1 cellular context compared by ENCODE assay signal in the genomic region with DNA sequence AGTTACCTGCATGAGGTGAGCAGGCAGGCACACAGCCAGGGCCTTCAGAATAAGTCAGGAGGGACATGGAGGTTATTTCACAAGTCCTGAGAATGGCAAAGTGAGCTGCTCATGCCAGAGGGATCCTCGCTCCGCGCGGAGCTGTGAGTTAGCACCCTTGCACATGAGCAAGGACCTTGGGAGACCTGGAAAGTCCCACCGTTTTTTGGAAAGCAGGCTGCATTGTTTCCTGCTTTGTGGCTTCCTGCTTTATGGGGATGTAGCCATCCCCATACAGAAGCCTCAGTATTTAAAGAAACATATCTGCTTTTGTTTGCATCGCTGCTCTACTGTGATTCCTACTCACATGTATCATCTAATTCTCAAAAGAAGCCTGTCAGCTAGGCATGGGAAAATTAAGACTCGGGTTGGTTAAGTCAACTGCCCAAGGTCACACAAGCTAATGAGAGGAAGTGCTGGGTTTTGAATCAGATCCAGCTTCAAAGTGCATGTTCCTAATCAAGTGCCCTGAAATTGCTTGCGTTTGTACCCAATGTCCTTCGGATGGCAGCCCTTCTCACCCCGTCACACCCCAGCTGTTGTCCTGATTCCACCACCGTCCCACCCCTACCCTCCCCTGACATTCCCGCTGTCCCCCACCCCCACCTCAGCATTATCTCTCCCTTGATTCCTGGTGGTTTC.
TF ChIP-seq lines count a peak whose summit lies in the region.

No MANE protein-coding gene starts in this region.

TF ChIP-seq in GM12878, 131 proteins besides CTCF, POLR2A, EP300 and RAD21 (continued from another document):
- TF ChIP-seq, protein P1, sequence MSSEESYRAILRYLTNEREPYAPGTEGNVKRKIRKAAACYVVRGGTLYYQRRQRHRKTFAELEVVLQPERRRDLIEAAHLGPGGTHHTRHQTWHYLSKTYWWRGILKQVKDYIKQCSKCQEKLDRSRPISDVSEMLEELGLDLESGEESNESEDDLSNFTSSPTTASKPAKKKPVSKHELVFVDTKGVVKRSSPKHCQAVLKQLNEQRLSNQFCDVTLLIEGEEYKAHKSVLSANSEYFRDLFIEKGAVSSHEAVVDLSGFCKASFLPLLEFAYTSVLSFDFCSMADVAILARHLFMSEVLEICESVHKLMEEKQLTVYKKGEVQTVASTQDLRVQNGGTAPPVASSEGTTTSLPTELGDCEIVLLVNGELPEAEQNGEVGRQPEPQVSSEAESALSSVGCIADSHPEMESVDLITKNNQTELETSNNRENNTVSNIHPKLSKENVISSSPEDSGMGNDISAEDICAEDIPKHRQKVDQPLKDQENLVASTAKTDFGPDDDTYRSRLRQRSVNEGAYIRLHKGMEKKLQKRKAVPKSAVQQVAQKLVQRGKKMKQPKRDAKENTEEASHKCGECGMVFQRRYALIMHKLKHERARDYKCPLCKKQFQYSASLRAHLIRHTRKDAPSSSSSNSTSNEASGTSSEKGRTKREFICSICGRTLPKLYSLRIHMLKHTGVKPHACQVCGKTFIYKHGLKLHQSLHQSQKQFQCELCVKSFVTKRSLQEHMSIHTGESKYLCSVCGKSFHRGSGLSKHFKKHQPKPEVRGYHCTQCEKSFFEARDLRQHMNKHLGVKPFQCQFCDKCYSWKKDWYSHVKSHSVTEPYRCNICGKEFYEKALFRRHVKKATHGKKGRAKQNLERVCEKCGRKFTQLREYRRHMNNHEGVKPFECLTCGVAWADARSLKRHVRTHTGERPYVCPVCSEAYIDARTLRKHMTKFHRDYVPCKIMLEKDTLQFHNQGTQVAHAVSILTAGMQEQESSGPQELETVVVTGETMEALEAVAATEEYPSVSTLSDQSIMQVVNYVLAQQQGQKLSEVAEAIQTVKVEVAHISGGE (CRISPR knock-in tag; IDR thresholded peaks at IDR 0.05) = no peak
- TF ChIP-seq, protein P2, sequence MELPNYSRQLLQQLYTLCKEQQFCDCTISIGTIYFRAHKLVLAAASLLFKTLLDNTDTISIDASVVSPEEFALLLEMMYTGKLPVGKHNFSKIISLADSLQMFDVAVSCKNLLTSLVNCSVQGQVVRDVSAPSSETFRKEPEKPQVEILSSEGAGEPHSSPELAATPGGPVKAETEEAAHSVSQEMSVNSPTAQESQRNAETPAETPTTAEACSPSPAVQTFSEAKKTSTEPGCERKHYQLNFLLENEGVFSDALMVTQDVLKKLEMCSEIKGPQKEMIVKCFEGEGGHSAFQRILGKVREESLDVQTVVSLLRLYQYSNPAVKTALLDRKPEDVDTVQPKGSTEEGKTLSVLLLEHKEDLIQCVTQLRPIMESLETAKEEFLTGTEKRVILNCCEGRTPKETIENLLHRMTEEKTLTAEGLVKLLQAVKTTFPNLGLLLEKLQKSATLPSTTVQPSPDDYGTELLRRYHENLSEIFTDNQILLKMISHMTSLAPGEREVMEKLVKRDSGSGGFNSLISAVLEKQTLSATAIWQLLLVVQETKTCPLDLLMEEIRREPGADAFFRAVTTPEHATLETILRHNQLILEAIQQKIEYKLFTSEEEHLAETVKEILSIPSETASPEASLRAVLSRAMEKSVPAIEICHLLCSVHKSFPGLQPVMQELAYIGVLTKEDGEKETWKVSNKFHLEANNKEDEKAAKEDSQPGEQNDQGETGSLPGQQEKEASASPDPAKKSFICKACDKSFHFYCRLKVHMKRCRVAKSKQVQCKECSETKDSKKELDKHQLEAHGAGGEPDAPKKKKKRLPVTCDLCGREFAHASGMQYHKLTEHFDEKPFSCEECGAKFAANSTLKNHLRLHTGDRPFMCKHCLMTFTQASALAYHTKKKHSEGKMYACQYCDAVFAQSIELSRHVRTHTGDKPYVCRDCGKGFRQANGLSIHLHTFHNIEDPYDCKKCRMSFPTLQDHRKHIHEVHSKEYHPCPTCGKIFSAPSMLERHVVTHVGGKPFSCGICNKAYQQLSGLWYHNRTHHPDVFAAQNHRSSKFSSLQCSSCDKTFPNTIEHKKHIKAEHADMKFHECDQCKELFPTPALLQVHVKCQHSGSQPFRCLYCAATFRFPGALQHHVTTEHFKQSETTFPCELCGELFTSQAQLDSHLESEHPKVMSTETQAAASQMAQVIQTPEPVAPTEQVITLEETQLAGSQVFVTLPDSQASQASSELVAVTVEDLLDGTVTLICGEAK (IDR thresholded peaks at IDR 0.05; ENCODE audit: borderline replicate concordance) = no peak
- TF ChIP-seq RBBP5 (conservative IDR thresholded peaks at IDR 0.05) (no peak), MXI1 (IDR thresholded peaks at IDR 0.05; ENCODE audit: low read depth, low read length) (no peak), CREB1 (IDR thresholded peaks at IDR 0.05; ENCODE audit: low read depth) (no peak), FOS (IDR thresholded peaks at IDR 0.05; ENCODE audit: borderline replicate concordance, extremely low read depth, insufficient read length) (no peak), NFYA (IDR thresholded peaks at IDR 0.05; ENCODE audit: borderline replicate concordance, low read depth, low read length) (no peak), JUNB (IDR thresholded peaks at IDR 0.05) (no peak), POLR2AphosphoS5 (IDR thresholded peaks at IDR 0.05; ENCODE audit: low read length) (no peak), CBX5 (IDR thresholded peaks at IDR 0.05; ENCODE audit: low read depth) (no peak), STAT3 (IDR thresholded peaks at IDR 0.05; ENCODE audit: low read depth, low read length) (no peak), ZNF274 (IDR thresholded peaks at IDR 0.05; ENCODE audit: insufficient read depth, insufficient read length) (no peak), BMI1 (IDR thresholded peaks at IDR 0.05; ENCODE audit: borderline replicate concordance) (no peak)
